1 cellular context compared by ENCODE assay signal in genomic region chr1:32208891-32209309, GRCh38.
TF ChIP-seq lines count a peak whose summit lies in the region.

Gene DCDC2B, plus strand, starts transcription at chr1:32209089. Its CDS starts 5 bp downstream, at chr1:32209094.

TF ChIP-seq in K562, 482 proteins besides CTCF, POLR2A, EP300 and RAD21 (continued from another document and continues in another):
- TF ChIP-seq, protein P1, sequence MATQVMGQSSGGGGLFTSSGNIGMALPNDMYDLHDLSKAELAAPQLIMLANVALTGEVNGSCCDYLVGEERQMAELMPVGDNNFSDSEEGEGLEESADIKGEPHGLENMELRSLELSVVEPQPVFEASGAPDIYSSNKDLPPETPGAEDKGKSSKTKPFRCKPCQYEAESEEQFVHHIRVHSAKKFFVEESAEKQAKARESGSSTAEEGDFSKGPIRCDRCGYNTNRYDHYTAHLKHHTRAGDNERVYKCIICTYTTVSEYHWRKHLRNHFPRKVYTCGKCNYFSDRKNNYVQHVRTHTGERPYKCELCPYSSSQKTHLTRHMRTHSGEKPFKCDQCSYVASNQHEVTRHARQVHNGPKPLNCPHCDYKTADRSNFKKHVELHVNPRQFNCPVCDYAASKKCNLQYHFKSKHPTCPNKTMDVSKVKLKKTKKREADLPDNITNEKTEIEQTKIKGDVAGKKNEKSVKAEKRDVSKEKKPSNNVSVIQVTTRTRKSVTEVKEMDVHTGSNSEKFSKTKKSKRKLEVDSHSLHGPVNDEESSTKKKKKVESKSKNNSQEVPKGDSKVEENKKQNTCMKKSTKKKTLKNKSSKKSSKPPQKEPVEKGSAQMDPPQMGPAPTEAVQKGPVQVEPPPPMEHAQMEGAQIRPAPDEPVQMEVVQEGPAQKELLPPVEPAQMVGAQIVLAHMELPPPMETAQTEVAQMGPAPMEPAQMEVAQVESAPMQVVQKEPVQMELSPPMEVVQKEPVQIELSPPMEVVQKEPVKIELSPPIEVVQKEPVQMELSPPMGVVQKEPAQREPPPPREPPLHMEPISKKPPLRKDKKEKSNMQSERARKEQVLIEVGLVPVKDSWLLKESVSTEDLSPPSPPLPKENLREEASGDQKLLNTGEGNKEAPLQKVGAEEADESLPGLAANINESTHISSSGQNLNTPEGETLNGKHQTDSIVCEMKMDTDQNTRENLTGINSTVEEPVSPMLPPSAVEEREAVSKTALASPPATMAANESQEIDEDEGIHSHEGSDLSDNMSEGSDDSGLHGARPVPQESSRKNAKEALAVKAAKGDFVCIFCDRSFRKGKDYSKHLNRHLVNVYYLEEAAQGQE (CRISPR knock-in tag; IDR thresholded peaks at IDR 0.05; ENCODE audit: low read depth) = no peak
- TF ChIP-seq ZNF316 (IDR thresholded peaks at IDR 0.05) (no peak), ZNF165 (CRISPR knock-in tag; IDR thresholded peaks at IDR 0.05; ENCODE audit: borderline replicate concordance) (no peak), SFPQ (IDR thresholded peaks at IDR 0.05; ENCODE audit: low read depth, low read length) (no peak), MAX (CRISPR knock-in tag; IDR thresholded peaks at IDR 0.05) (0 out of 2 replicates have a peak, but pooled peaks have one; percentile 26), MEF2A (IDR thresholded peaks at IDR 0.05; ENCODE audit: control insufficient read depth, low read depth, low read length) (no peak), SMAD2 (IDR thresholded peaks at IDR 0.05; ENCODE audit: low read depth, low read length) (no peak), ASH1L (IDR thresholded peaks at IDR 0.05; ENCODE audit: borderline replicate concordance, low read depth, partially characterized antibody) (no peak), RBFOX2 (IDR thresholded peaks at IDR 0.05; ENCODE audit: low read depth, low read length) (peak; percentile 45; the same call in 1 of the 2 replicates), U2AF1 (optimal IDR thresholded peaks at IDR 0.05; ENCODE audit: low read depth, low read length) (no peak), ZC3H11A (IDR thresholded peaks at IDR 0.05; ENCODE audit: low read depth, low read length) (no peak), CREB1 (IDR thresholded peaks at IDR 0.05) (no peak), CREB1 (CRISPR knock-in tag; IDR thresholded peaks at IDR 0.05) (no peak), ILF3 (IDR thresholded peaks at IDR 0.05; ENCODE audit: borderline replicate concordance) (no peak), POLR2AphosphoS2 (IDR thresholded peaks at IDR 0.05; ENCODE audit: low read length) (0 out of 2 replicates have a peak, but pooled peaks have one; percentile 31), MAFK (IDR thresholded peaks at IDR 0.05; ENCODE audit: low read length) (no peak), FOXK1 (CRISPR knock-in tag; IDR thresholded peaks at IDR 0.05; ENCODE audit: borderline replicate concordance) (no peak), ZFX (CRISPR knock-in tag; IDR thresholded peaks at IDR 0.05) (no peak), FOXJ2 (tag; IDR thresholded peaks at IDR 0.05) (peak; percentile 85), CREBBP (IDR thresholded peaks at IDR 0.05; ENCODE audit: low read depth, low read length) (no peak), CBX1 (IDR thresholded peaks at IDR 0.05; ENCODE audit: low read depth) (no peak), DMBX1 (CRISPR knock-in tag; IDR thresholded peaks at IDR 0.05; ENCODE audit: borderline replicate concordance) (no peak), POLR2G (IDR thresholded peaks at IDR 0.05; ENCODE audit: low read depth, low read length) (peak; percentile 67), MGA (IDR thresholded peaks at IDR 0.05) (no peak)
- TF ChIP-seq, protein P2, sequence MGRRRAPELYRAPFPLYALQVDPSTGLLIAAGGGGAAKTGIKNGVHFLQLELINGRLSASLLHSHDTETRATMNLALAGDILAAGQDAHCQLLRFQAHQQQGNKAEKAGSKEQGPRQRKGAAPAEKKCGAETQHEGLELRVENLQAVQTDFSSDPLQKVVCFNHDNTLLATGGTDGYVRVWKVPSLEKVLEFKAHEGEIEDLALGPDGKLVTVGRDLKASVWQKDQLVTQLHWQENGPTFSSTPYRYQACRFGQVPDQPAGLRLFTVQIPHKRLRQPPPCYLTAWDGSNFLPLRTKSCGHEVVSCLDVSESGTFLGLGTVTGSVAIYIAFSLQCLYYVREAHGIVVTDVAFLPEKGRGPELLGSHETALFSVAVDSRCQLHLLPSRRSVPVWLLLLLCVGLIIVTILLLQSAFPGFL (CRISPR knock-in tag; IDR thresholded peaks at IDR 0.05) = no peak
- TF ChIP-seq, protein P3, sequence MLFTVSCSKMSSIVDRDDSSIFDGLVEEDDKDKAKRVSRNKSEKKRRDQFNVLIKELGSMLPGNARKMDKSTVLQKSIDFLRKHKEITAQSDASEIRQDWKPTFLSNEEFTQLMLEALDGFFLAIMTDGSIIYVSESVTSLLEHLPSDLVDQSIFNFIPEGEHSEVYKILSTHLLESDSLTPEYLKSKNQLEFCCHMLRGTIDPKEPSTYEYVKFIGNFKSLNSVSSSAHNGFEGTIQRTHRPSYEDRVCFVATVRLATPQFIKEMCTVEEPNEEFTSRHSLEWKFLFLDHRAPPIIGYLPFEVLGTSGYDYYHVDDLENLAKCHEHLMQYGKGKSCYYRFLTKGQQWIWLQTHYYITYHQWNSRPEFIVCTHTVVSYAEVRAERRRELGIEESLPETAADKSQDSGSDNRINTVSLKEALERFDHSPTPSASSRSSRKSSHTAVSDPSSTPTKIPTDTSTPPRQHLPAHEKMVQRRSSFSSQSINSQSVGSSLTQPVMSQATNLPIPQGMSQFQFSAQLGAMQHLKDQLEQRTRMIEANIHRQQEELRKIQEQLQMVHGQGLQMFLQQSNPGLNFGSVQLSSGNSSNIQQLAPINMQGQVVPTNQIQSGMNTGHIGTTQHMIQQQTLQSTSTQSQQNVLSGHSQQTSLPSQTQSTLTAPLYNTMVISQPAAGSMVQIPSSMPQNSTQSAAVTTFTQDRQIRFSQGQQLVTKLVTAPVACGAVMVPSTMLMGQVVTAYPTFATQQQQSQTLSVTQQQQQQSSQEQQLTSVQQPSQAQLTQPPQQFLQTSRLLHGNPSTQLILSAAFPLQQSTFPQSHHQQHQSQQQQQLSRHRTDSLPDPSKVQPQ (CRISPR knock-in tag; IDR thresholded peaks at IDR 0.05; ENCODE audit: borderline replicate concordance) = no peak
- TF ChIP-seq, protein P4, sequence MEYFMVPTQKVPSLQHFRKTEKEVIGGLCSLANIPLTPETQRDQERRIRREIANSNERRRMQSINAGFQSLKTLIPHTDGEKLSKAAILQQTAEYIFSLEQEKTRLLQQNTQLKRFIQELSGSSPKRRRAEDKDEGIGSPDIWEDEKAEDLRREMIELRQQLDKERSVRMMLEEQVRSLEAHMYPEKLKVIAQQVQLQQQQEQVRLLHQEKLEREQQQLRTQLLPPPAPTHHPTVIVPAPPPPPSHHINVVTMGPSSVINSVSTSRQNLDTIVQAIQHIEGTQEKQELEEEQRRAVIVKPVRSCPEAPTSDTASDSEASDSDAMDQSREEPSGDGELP (CRISPR knock-in tag; IDR thresholded peaks at IDR 0.05; ENCODE audit: borderline replicate concordance) = peak; percentile 69; the same call in 1 of the 2 replicates
- TF ChIP-seq, protein P5, sequence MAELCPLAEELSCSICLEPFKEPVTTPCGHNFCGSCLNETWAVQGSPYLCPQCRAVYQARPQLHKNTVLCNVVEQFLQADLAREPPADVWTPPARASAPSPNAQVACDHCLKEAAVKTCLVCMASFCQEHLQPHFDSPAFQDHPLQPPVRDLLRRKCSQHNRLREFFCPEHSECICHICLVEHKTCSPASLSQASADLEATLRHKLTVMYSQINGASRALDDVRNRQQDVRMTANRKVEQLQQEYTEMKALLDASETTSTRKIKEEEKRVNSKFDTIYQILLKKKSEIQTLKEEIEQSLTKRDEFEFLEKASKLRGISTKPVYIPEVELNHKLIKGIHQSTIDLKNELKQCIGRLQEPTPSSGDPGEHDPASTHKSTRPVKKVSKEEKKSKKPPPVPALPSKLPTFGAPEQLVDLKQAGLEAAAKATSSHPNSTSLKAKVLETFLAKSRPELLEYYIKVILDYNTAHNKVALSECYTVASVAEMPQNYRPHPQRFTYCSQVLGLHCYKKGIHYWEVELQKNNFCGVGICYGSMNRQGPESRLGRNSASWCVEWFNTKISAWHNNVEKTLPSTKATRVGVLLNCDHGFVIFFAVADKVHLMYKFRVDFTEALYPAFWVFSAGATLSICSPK (IDR thresholded peaks at IDR 0.05; ENCODE audit: borderline replicate concordance) = no peak
- TF ChIP-seq, protein P6, sequence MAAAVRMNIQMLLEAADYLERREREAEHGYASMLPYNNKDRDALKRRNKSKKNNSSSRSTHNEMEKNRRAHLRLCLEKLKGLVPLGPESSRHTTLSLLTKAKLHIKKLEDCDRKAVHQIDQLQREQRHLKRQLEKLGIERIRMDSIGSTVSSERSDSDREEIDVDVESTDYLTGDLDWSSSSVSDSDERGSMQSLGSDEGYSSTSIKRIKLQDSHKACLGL (CRISPR knock-in tag; IDR thresholded peaks at IDR 0.05; ENCODE audit: borderline replicate concordance, poor library complexity, severe bottlenecking) = no peak
